In genomic region chr1:112803906-112804762, GRCh38 we compare ENCODE assay signal across 8 cellular contexts.
A peak's percentile ranks its signal among the peaks of the same experiment; 100 is the strongest.
DNase-seq lines count a peak whose midpoint lies in the region; ATAC-seq, FAIRE-seq and TF ChIP-seq lines count a peak whose summit lies in the region.

No MANE protein-coding gene starts in this region.

- 9% methylated on average over 10 of the region's 10 CpGs for WGBS in K562 (ENCODE audit: insufficient coverage, low coverage, missing lambda C conversion rate)
- WGBS in spleen, 5 donors, result 42 to 50% (median 49%) methylated on average over 8 to 10 of the region's 10 CpGs

- H3K36me3 ChIP-seq in K562 (ENCODE audit: control insufficient read depth, insufficient read depth, low read length) (no peaks in the 10 kb centered on the region), spleen (no peaks in the 10 kb centered on the region)

- in situ Hi-C loops in K562 (cut with MboI), result loop anchor here (5.0 to 10.0 kb wide), 2 partner anchors 179 to 412 kb away; no protein-coding TSS in a partner anchor

- H2AFZ ChIP-seq in K562 (ENCODE audit: low read depth, low read length), result no peak overlapping the region

- no peak overlapping the region for H3K27ac Mint-ChIP-seq in T-helper 17 cell

- H3K4me1 ChIP-seq in K562 (replicated peaks in 1 of 2; ENCODE audit: control insufficient read depth in 2 of 2, insufficient read depth in 2 of 2, low read length in 2 of 2) (peaks cover 0 to 3% of the 10 kb centered on the region in 2 experiments; a peak in 1 of 5 replicates), spleen (peaks cover 0 to under 1% (median 0%) of the 10 kb centered on the region in 6 donors)

- TF ChIP-seq RAD21 in K562 (CRISPR knock-in tag; conservative IDR thresholded peaks at IDR 0.05 in 1 of 2, IDR thresholded peaks at IDR 0.05 in 1 of 2), result peak; percentile 99 to 100

- H3K27me3 Mint-ChIP-seq in T-helper 17 cell, result peaks cover 13% of the 10 kb centered on the region

- TF ChIP-seq CTCF in NB4 (IDR thresholded peaks at IDR 0.05; ENCODE audit: low read depth, low read length), result peak; percentile 79
- TF ChIP-seq CTCF in K562 (IDR thresholded peaks at IDR 0.05 in 2 of 3, conservative IDR thresholded peaks at IDR 0.05 in 1 of 3; ENCODE audit: insufficient read depth in 2 of 3, low read depth in 1 of 3, low read length in 3 of 3), result peak; percentile 96 to 98 (median 97)
- peak; percentile 26 to 77 (median 61) for TF ChIP-seq CTCF in spleen (IDR thresholded peaks at IDR 0.05 in 8 of 11, conservative IDR thresholded peaks at IDR 0.05 in 3 of 11)

- TF ChIP-seq POLR2A in NB4 (IDR thresholded peaks at IDR 0.05; ENCODE audit: extremely low read depth, insufficient read length) (no peak), K562 (conservative IDR thresholded peaks at IDR 0.05) (no peak), spleen (IDR thresholded peaks at IDR 0.05) (no peak)

- ATAC-seq in GM21619 (IDR thresholded peaks at IDR 0.05; ENCODE audit: unreplicated experiment) (peak; percentile 76), T-helper 17 cell (peak; percentile 69), K562 (peak; percentile 98), GM18511 (IDR thresholded peaks at IDR 0.05; ENCODE audit: unreplicated experiment) (no peak)

- BruUV-seq in K562 (replicated peaks; lab: Mats Ljungman, UMichigan), result no TSS peak

- peaks cover 6% of the 10 kb centered on the region for H3K36me3 Mint-ChIP-seq in T-helper 17 cell (ENCODE audit: low read depth)

- no peaks in the 10 kb centered on the region for H4K20me1 ChIP-seq in K562 (replicated peaks; ENCODE audit: control insufficient read depth, insufficient read depth, low read length)

- H3K79me2 ChIP-seq in K562 (ENCODE audit: control insufficient read depth, insufficient read depth, low read length), result no peaks in the 10 kb centered on the region

- H3K9me3 ChIP-seq in T-helper 17 cell (ENCODE audit: control insufficient read depth, low read length, poor library complexity, severe bottlenecking) (no peaks in the 10 kb centered on the region), K562 (replicated peaks; ENCODE audit: control insufficient read depth, insufficient read depth, low read depth, low read length) (no peaks in the 10 kb centered on the region), spleen (no peaks in the 10 kb centered on the region)

- no peak overlapping the region for H3K9ac ChIP-seq in K562 (ENCODE audit: insufficient read depth in 1 of 2, low read depth in 2 of 2, low read length in 2 of 2)

- no peak overlapping the region for H3K4me2 ChIP-seq in K562 (ENCODE audit: insufficient read depth, low read length)

- POLR2A ChIA-PET in K562 (lab: Yijun Ruan, JAX), result interaction anchor here (0.6 to 1.9 kb wide), 10 partner anchors 10 to 269 kb away, joined by 3 to 7 read pairs (median 3); partner anchors contain the start of genes LRIG2 and PPM1J

- intact Hi-C loops in K562 (cut with micrococcal nuclease), result loop anchor here (2.0 to 10.0 kb wide), 3 partner anchors 179 to 413 kb away; no protein-coding TSS in a partner anchor
- intact Hi-C loops in spleen (cut with DNase I; ENCODE audit: low total_unique reads), result loop anchor here (5.0 kb wide), 1 partner anchor 87 kb away; the partner anchor contains the start of gene PPM1J

- peak; percentile 82 for FAIRE-seq in K562 (lab: Jason Lieb, UNC)

- H3K27me3 ChIP-seq in K562 (ENCODE audit: control insufficient read depth in 2 of 2, insufficient read depth in 2 of 2, low read length in 2 of 2), result peaks cover 19 to 28% of the 10 kb centered on the region in 2 experiments; a peak in 4 of 5 replicates
- H3K27me3 ChIP-seq in spleen (replicated peaks in 1 of 7), result peaks cover 0 to 8% (median 0%) of the 10 kb centered on the region in 7 donors

- peaks cover 5% of the 10 kb centered on the region for H3K4me1 Mint-ChIP-seq in T-helper 17 cell

- H3K27ac ChIP-seq in K562 (ENCODE audit: extremely low read depth, low read depth, low read length), result no peak overlapping the region
- H3K27ac ChIP-seq in spleen, result no peak overlapping the region

- H3K4me3 Mint-ChIP-seq in T-helper 17 cell, result no peak overlapping the region

- CTCF ChIA-PET in K562 (lab: Yijun Ruan, JAX; ENCODE audit: low intra/inter-chr PET ratio), result interaction anchor here (0.6 to 5.1 kb wide), 7 partner anchors 36 to 1089 kb away, joined by 3 to 109 read pairs (median 3); partner anchors contain the start of genes PPM1J and RHOC

- DNase-seq in DMS 273 treated with DMSO at 0.1 percent for 48 hours (lab: John Stamatoyannopoulos, UW), result peak; percentile 21
- DNase-seq in NB4 (ENCODE audit: low read depth), result peak; percentile 71
- peak in 2 of 3 donors; percentile 13 for DNase-seq in T-helper 17 cell
- peak; percentile 73 to 85 (median 76) for DNase-seq in K562 (ENCODE audit: extremely low read depth in 1 of 4, low spot score in 3 of 4)
- peak; percentile 86 for DNase-seq in iPS-NIHi11 (ENCODE audit: low spot score)
- DNase-seq in spleen, result peak; percentile 86

- H3K4me3 ChIP-seq in NB4 (ENCODE audit: low read depth, low read length), result no peak overlapping the region
- H3K4me3 ChIP-seq in K562, result no peak overlapping the region
- H3K4me3 ChIP-seq in spleen, result no peak overlapping the region

- 0 out of 2 replicates have a peak, but pooled peaks have one; percentile 22 for TF ChIP-seq EP300 in K562 (IDR thresholded peaks at IDR 0.05; ENCODE audit: low read length)

- no peaks in the 10 kb centered on the region for H3K9me1 ChIP-seq in K562 (ENCODE audit: control insufficient read depth, insufficient read depth, low read length)

TF ChIP-seq in K562, 482 proteins besides CTCF, POLR2A, EP300 and RAD21 (continues in another document):
- TF ChIP-seq SRF (CRISPR knock-in tag; IDR thresholded peaks at IDR 0.05) (no peak), HMBOX1 (IDR thresholded peaks at IDR 0.05) (no peak), MYBL2 (IDR thresholded peaks at IDR 0.05; ENCODE audit: low read depth) (no peak), MYBL2 (CRISPR knock-in tag; IDR thresholded peaks at IDR 0.05; ENCODE audit: borderline replicate concordance) (no peak), STAT5B (CRISPR knock-in tag; IDR thresholded peaks at IDR 0.05) (no peak), BRD4 (IDR thresholded peaks at IDR 0.05) (no peak), CBX8 (IDR thresholded peaks at IDR 0.05; ENCODE audit: borderline replicate concordance, extremely low read depth, low read depth, low read length, poor library complexity, severe bottlenecking) (no peak), ZNF551 (CRISPR knock-in tag; IDR thresholded peaks at IDR 0.05) (no peak), GABPB2 (CRISPR knock-in tag; conservative IDR thresholded peaks at IDR 0.05) (no peak), RBM22 (IDR thresholded peaks at IDR 0.05; ENCODE audit: low read depth, low read length, poor library complexity, severe bottlenecking) (no peak), CAMTA2 (CRISPR knock-in tag; conservative IDR thresholded peaks at IDR 0.05) (no peak), ZBTB17 (CRISPR knock-in tag; IDR thresholded peaks at IDR 0.05) (no peak), IFI16 (CRISPR knock-in tag; IDR thresholded peaks at IDR 0.05) (no peak), CHCHD3 (CRISPR knock-in tag; IDR thresholded peaks at IDR 0.05) (no peak), ZBTB49 (CRISPR knock-in tag; IDR thresholded peaks at IDR 0.05; ENCODE audit: borderline replicate concordance) (no peak), ZNF282 (CRISPR knock-in tag; IDR thresholded peaks at IDR 0.05) (no peak), STAT5A (IDR thresholded peaks at IDR 0.05; ENCODE audit: borderline replicate concordance, low read length) (no peak), ZC3H11A (IDR thresholded peaks at IDR 0.05; ENCODE audit: low read depth, low read length) (no peak), CGGBP1 (CRISPR knock-in tag; IDR thresholded peaks at IDR 0.05) (no peak), TCF7L2 (IDR thresholded peaks at IDR 0.05; ENCODE audit: low read depth, low read length) (no peak), NFIX (CRISPR knock-in tag; IDR thresholded peaks at IDR 0.05; ENCODE audit: low read depth) (no peak), ZNF583 (CRISPR knock-in tag; IDR thresholded peaks at IDR 0.05) (no peak), ZNF253 (CRISPR knock-in tag; conservative IDR thresholded peaks at IDR 0.05) (no peak), TEAD1 (CRISPR knock-in tag; IDR thresholded peaks at IDR 0.05) (0 out of 4 replicates have a peak, but pooled peaks of 1 of the 2 experiments have one; percentile 33), CBFA2T3 (IDR thresholded peaks at IDR 0.05) (no peak)

Comparison
In these comparisons a context has a peak if more than half of its experiments do, and no peak if none do; other contexts are left out.
1. DNase-seq: peak in every context shown above with its lines; median percentile 86 in iPS-NIHi11; 86 in spleen; 76 in K562; 71 in NB4; 21 in DMS 273 treated with DMSO at 0.1 percent for 48 hours; 13 in T-helper 17 cell.